18 cellular contexts compared by ENCODE assay signal in the genomic region with DNA sequence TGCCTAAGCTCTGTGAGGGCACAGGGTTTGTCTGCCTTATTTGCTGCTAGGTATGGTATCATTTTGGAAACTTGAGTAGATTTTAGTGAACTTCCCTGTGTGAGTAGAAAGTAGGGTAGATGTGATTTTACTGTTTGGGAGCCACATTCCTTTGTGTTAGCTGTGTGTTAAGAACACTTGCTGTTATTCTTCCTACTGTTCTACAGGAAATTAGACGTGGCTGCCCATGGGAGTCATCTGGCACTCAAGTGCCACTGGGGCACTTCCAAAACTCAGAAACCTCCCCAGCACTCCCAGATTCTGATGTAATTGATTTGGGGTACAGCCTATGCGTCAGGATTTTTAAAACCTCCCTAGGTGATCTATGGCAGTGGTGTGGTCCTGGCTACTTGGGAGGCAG.
DNase-seq lines count a peak whose midpoint lies in the region; ATAC-seq and TF ChIP-seq lines count a peak whose summit lies in the region.
"Had no signal": no experiment of that assay in that cellular context is flagged by ENCODE, and none has a peak within 500 bp of the region (broad histone marks: within the 10 kb centered on the region; RNA-seq: fewer than 3 reads in every experiment).

No MANE protein-coding gene starts in this region.

- no peaks in the 10 kb centered on the region for H3F3A ChIP-seq in neural progenitor cell (ENCODE audit: low read depth)

- no peaks in the 10 kb centered on the region for H3K79me2 ChIP-seq in neural progenitor cell (ENCODE audit: low read depth)

- H2AFZ ChIP-seq in neural progenitor cell (replicated peaks) = no peak overlapping the region

- no peak overlapping the region for H3K4me3 Mint-ChIP-seq in activated T-cell treated with anti-CD3 and anti-CD28 coated beads, Interleukin-2, amount 50 U/mL, for 72 hours
- no peak overlapping the region for H3K4me3 Mint-ChIP-seq in neural progenitor cell
- H3K4me3 Mint-ChIP-seq: CD14-positive monocyte had no signal

- H3K9me3 Mint-ChIP-seq in activated T-cell treated with anti-CD3 and anti-CD28 coated beads, Interleukin-2, amount 50 U/mL, for 72 hours = no peaks in the 10 kb centered on the region
- no peaks in the 10 kb centered on the region for H3K9me3 Mint-ChIP-seq in neural progenitor cell

- H3K27ac ChIP-seq in WERI-Rb-1 (peak overlapping the region; percentile 86), neural progenitor cell (no peak overlapping the region)
- H3K27ac ChIP-seq: 22Rv1, Peyer's patch, SJCRH30 had no signal

- no peaks in the 10 kb centered on the region for H3K27me3 ChIP-seq in WERI-Rb-1 (ENCODE audit: insufficient read depth, low read depth, severe bottlenecking)
- no peaks in the 10 kb centered on the region for H3K27me3 ChIP-seq in neural progenitor cell
- H3K27me3 ChIP-seq: Peyer's patch, SJCRH30 had no signal

- H3K9me3 ChIP-seq in WERI-Rb-1 (ENCODE audit: severe bottlenecking) = no peaks in the 10 kb centered on the region
- no peaks in the 10 kb centered on the region for H3K9me3 ChIP-seq in neural progenitor cell (ENCODE audit: low read depth)
- H3K9me3 ChIP-seq: Peyer's patch, SJCRH30 had no signal

- H3K36me3 Mint-ChIP-seq in activated T-cell treated with anti-CD3 and anti-CD28 coated beads, Interleukin-2, amount 50 U/mL, for 72 hours (ENCODE audit: insufficient read depth in 2 of 2) = no peaks in the 10 kb centered on the region
- no peaks in the 10 kb centered on the region for H3K36me3 Mint-ChIP-seq in neural progenitor cell
- H3K36me3 Mint-ChIP-seq: CD14-positive monocyte had no signal

- no peaks in the 10 kb centered on the region for H3K27me3 Mint-ChIP-seq in activated T-cell treated with anti-CD3 and anti-CD28 coated beads, Interleukin-2, amount 50 U/mL, for 72 hours (ENCODE audit: low read depth)
- H3K27me3 Mint-ChIP-seq in neural progenitor cell (ENCODE audit: insufficient read depth, low read depth) = no peaks in the 10 kb centered on the region

- no peaks in the 10 kb centered on the region for H4K20me1 ChIP-seq in neural progenitor cell (ENCODE audit: low read depth)

- DNase-seq in activated T-cell treated with anti-CD3 and anti-CD28 coated beads, Interleukin-2, amount 50 U/mL, for 72 hours = no peak
- DNase-seq in activated T-cell treated with anti-CD3 and anti-CD28 coated beads, Interleukin-2, amount 50 U/mL, for 48 hours = no peak
- DNase-seq in WERI-Rb-1 (no peak), neural progenitor cell (ENCODE audit: low spot score) (no peak), DMS79 (lab: John Stamatoyannopoulos, UW) (no peak), T1000 (lab: John Stamatoyannopoulos, UW) (no peak), midbrain (lab: John Stamatoyannopoulos, UW) (no peak)
- DNase-seq: Karpas-422, NCI-H1694, NCI-H2081, NCI-H524 treated with DMSO at 0.1 percent for 48 hours, NCI-H82, Peyer's patch, SJCRH30 had no signal

- H3K4me1 Mint-ChIP-seq in activated T-cell treated with anti-CD3 and anti-CD28 coated beads, Interleukin-2, amount 50 U/mL, for 72 hours (ENCODE audit: low read depth) = no peaks in the 10 kb centered on the region
- H3K4me1 Mint-ChIP-seq in neural progenitor cell = peaks cover 11% of the 10 kb centered on the region
- H3K4me1 Mint-ChIP-seq: CD14-positive monocyte had no signal

- peaks cover 11% of the 10 kb centered on the region for H3K4me1 ChIP-seq in neural progenitor cell
- H3K4me1 ChIP-seq: Peyer's patch had no signal

- H3K9ac ChIP-seq in neural progenitor cell = no peak overlapping the region

- H3K4me3 ChIP-seq in WERI-Rb-1 (ENCODE audit: low read depth, low read length) (no peak overlapping the region), neural progenitor cell (no peak overlapping the region)
- H3K4me3 ChIP-seq: GM12878, Peyer's patch, SJCRH30 had no signal

- no peak overlapping the region for H3K4me2 ChIP-seq in neural progenitor cell

- no peak for ATAC-seq in activated T-cell treated with anti-CD3 and anti-CD28 coated beads, Interleukin-2, amount 50 U/mL, for 72 hours (replicated peaks in 1 of 2)
- no peak for ATAC-seq in GM18907 (IDR thresholded peaks at IDR 0.05; ENCODE audit: unreplicated experiment)
- ATAC-seq: GM12878 had no signal

- H3K27ac Mint-ChIP-seq in activated T-cell treated with anti-CD3 and anti-CD28 coated beads, Interleukin-2, amount 50 U/mL, for 72 hours = peak overlapping the region; percentile 2
- H3K27ac Mint-ChIP-seq in neural progenitor cell = peak overlapping the region; percentile 26

- H3K36me3 ChIP-seq in WERI-Rb-1 = no peaks in the 10 kb centered on the region
- H3K36me3 ChIP-seq in neural progenitor cell = no peaks in the 10 kb centered on the region
- H3K36me3 ChIP-seq: Peyer's patch, SJCRH30 had no signal

- TF ChIP-seq CTCF in WERI-Rb-1 (IDR thresholded peaks at IDR 0.05; ENCODE audit: low read depth, low read length) (no peak), neural progenitor cell (IDR thresholded peaks at IDR 0.05) (no peak)
